In the genomic region with DNA sequence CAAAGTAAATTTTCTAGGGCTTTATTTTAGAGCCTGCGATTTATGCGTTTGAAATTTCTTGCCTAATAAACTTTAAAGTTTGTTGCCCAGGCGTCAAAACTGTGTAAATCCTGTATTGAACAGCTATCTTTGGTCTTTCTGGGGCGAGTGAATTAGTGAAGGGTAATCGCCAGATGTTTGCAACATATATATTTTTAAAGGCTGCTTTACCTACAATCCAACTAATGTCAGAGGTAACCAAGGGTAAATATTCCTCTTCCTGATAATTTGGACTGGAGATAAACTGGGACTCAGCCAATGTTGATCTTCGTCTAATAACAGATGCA, we compare ENCODE assay signal across 8 cellular contexts. TPM values are rescaled to one million over a fixed set of nuclear protein-coding genes. Genes with fewer than 3 reads are reported as not detected.
DNase-seq lines count a peak whose midpoint lies in the region; ATAC-seq and TF ChIP-seq lines count a peak whose summit lies in the region.

No MANE protein-coding gene starts in this region.

- H3K9me3 ChIP-seq in ES-I3 (ENCODE audit: control insufficient read depth, insufficient read depth, low read length) (no peaks in the 10 kb centered on the region; the same call in 1 of the 2 replicates), OCI-LY3 (ENCODE audit: insufficient read depth, low read length) (no peaks in the 10 kb centered on the region), psoas muscle (no peaks in the 10 kb centered on the region)

- H3K27ac ChIP-seq in OCI-LY3 (ENCODE audit: low read length), result no peak overlapping the region
- peak overlapping the region; percentile 85 for H3K27ac ChIP-seq in psoas muscle

- no peak for ATAC-seq in psoas muscle

- peaks cover 14% of the 10 kb centered on the region for H3K4me1 ChIP-seq in ES-I3 (ENCODE audit: insufficient read depth, low read length)
- H3K4me1 ChIP-seq in OCI-LY3 (ENCODE audit: low read length), result peaks cover 6% of the 10 kb centered on the region
- peaks cover 16% of the 10 kb centered on the region for H3K4me1 ChIP-seq in psoas muscle

- H3K9ac ChIP-seq in ES-I3 (ENCODE audit: low read depth, low read length) (peak overlapping the region; percentile 37; the same call in 1 of the 2 replicates), OCI-LY3 (ENCODE audit: low read length) (peak overlapping the region; percentile 39; the same call in 1 of the 2 replicates)

- H4K20me1 ChIP-seq in OCI-LY3 (ENCODE audit: insufficient read depth, low read length), result no peaks in the 10 kb centered on the region

- H2AFZ ChIP-seq in OCI-LY3 (ENCODE audit: low read depth, low read length), result no peak overlapping the region

- intact Hi-C loops in psoas muscle (cut with DNase I), result loop anchor here (5.0 to 10.0 kb wide), 4 partner anchors 40 to 742 kb away; no protein-coding TSS in a partner anchor

- no peaks in the 10 kb centered on the region for H3K36me3 ChIP-seq in ES-I3 (ENCODE audit: insufficient read depth, low read length)
- no peaks in the 10 kb centered on the region for H3K36me3 ChIP-seq in OCI-LY3 (replicated peaks; ENCODE audit: low read depth, low read length)
- no peaks in the 10 kb centered on the region for H3K36me3 ChIP-seq in psoas muscle (ENCODE audit: insufficient read depth in 1 of 2, low read depth in 1 of 2)

- H3K4me3 ChIP-seq in OCI-LY3 (ENCODE audit: low read length) (peak overlapping the region; percentile 75), psoas muscle (peak overlapping the region; percentile 72)

- peak; percentile 14 for DNase-seq in globus pallidus (ENCODE audit: low spot score)
- no peak for DNase-seq in psoas muscle
- DNase-seq in HK-2 (ENCODE audit: unreplicated experiment), result no peak
- no peak for DNase-seq in activated effector memory CD4-positive, alpha-beta T cell treated with Interleukin-2 at 50 U/mL for 16 hours
- no peak for DNase-seq in NCI-H345 (lab: John Stamatoyannopoulos, UW)
- DNase-seq in GM19240 (ENCODE audit: insufficient read length, low spot score), result no peak

- TF ChIP-seq CTCF in OCI-LY3 (IDR thresholded peaks at IDR 0.05; ENCODE audit: low read depth, low read length) (no peak), psoas muscle (IDR thresholded peaks at IDR 0.05) (no peak)

- H3K4me2 ChIP-seq in OCI-LY3 (ENCODE audit: low read length), result peak overlapping the region; percentile 59

- no peaks in the 10 kb centered on the region for H3K79me2 ChIP-seq in OCI-LY3 (ENCODE audit: low read length)

- H3K27me3 ChIP-seq in OCI-LY3 (ENCODE audit: low read depth, low read length) (peaks cover 20% of the 10 kb centered on the region), psoas muscle (ENCODE audit: insufficient read depth in 3 of 3, low read length in 2 of 3) (peaks cover 0 to 55% (median 7%) of the 10 kb centered on the region in 3 donors)

- WGBS in psoas muscle, 3 donors, result 21 to 27% (median 23%) methylated on average over 6 of the region's 6 CpGs

RNA-seq across cellular contexts. Expression of gene PROX1, which starts 0.9 kb away (rescaled TPM):
- 10 to 100 TPM in 3 of 4 donors, 1 to 10 TPM in 1; 8.3 to 20.6 (median 18.3) TPM for total RNA-seq in psoas muscle
- 1 to 10 TPM in 1 of 3 donors, under 1 TPM in 2; 0.40 to 1.7 (median 0.93) TPM for polyA plus RNA-seq in psoas muscle
